Comparison of ENCODE assay signal across 9 cellular contexts in genomic region chr1:41915786-41916571, GRCh38. TPM values are rescaled to one million over a fixed set of nuclear protein-coding genes. Genes with fewer than 3 reads are reported as not detected.
DNase-seq lines count a peak whose midpoint lies in the region; ATAC-seq and TF ChIP-seq lines count a peak whose summit lies in the region.
"Had no signal": no experiment of that assay in that cellular context is flagged by ENCODE, and none has a peak within 500 bp of the region (broad histone marks: within the 10 kb centered on the region; RNA-seq: fewer than 3 reads in every experiment).

No MANE protein-coding gene starts in this region.

- DNase-seq in activated CD4-positive, alpha-beta T cell treated with anti-CD3 and anti-CD28 coated beads, Interleukin-2, amount 10 ng/mL, durations not matched to agents 24 days and 14 days = peak; percentile 74
- DNase-seq in activated CD4-positive, alpha-beta T cell treated with anti-CD3 and anti-CD28 coated beads, Interleukin-2, amount 50 U/mL, for 48 hours = no peak
- peak; percentile 32 for DNase-seq in NCI-H2227 treated with DMSO at 0.1 percent for 48 hours (lab: John Stamatoyannopoulos, UW)
- no peak for DNase-seq in NCI-H1930 (lab: John Stamatoyannopoulos, UW)
- DNase-seq: NCI-H2081 treated with DMSO at 0.1 percent for 48 hours had no signal

- H3K27ac Mint-ChIP-seq in activated CD4-positive, alpha-beta T cell treated with anti-CD3 and anti-CD28 coated beads, Interleukin-2, amount 10 ng/mL, durations not matched to agents 24 days and 14 days = peak overlapping the region; percentile 87
- H3K27ac Mint-ChIP-seq in brain = peak overlapping the region; percentile 9 to 95 (median 89)

- ATAC-seq in GM21825 (IDR thresholded peaks at IDR 0.05; ENCODE audit: unreplicated experiment) (no peak), GM18868 (IDR thresholded peaks at IDR 0.05; ENCODE audit: unreplicated experiment) (no peak)

- no peak overlapping the region for H3K27ac ChIP-seq in skeletal muscle tissue (ENCODE audit: low read depth, low read length)

- H3K4me3 ChIP-seq in skeletal muscle tissue (ENCODE audit: low read length in 3 of 3) = no peak overlapping the region

- no peaks in the 10 kb centered on the region for H3K36me3 ChIP-seq in skeletal muscle tissue (ENCODE audit: control insufficient read depth in 3 of 3, insufficient read depth in 3 of 3, low read length in 3 of 3)

- no peaks in the 10 kb centered on the region for H3K9me3 ChIP-seq in skeletal muscle tissue (ENCODE audit: control insufficient read depth in 3 of 3, low read length in 3 of 3)

- H3K9ac ChIP-seq in skeletal muscle tissue (ENCODE audit: low read depth in 1 of 3, low read length in 3 of 3) = peak overlapping the region in 2 of 3 donors; percentile 9 to 20

- no peaks in the 10 kb centered on the region for H3K27me3 ChIP-seq in skeletal muscle tissue (ENCODE audit: control insufficient read depth in 3 of 3, insufficient read depth in 3 of 3, low read length in 3 of 3)

- peak overlapping the region; percentile 95 for H3K4me3 Mint-ChIP-seq in activated CD4-positive, alpha-beta T cell treated with anti-CD3 and anti-CD28 coated beads, Interleukin-2, amount 10 ng/mL, durations not matched to agents 24 days and 14 days
- H3K4me3 Mint-ChIP-seq in brain = peak overlapping the region; percentile 85 to 93 (median 87)

- intact Hi-C loops in activated CD4-positive, alpha-beta T cell treated with anti-CD3 and anti-CD28 coated beads, Interleukin-2, amount 10 ng/mL, durations not matched to agents 24 days and 14 days (cut with micrococcal nuclease) = loop anchor here (2.0 to 5.0 kb wide), 2 partner anchors 17 to 174 kb away; no protein-coding TSS in a partner anchor

- peaks cover 11% of the 10 kb centered on the region for H3K9me3 Mint-ChIP-seq in activated CD4-positive, alpha-beta T cell treated with anti-CD3 and anti-CD28 coated beads, Interleukin-2, amount 10 ng/mL, durations not matched to agents 24 days and 14 days
- peaks cover 0 to 5% (median 2%) of the 10 kb centered on the region in 5 experiments for H3K9me3 Mint-ChIP-seq in brain

- peaks cover 3% of the 10 kb centered on the region for H3K27me3 Mint-ChIP-seq in activated CD4-positive, alpha-beta T cell treated with anti-CD3 and anti-CD28 coated beads, Interleukin-2, amount 10 ng/mL, durations not matched to agents 24 days and 14 days
- peaks cover 26% of the 10 kb centered on the region for H3K27me3 Mint-ChIP-seq in brain

- no peak for TF ChIP-seq CTCF in brain (conservative IDR thresholded peaks at IDR 0.05)

- peaks cover 9% of the 10 kb centered on the region for H3K36me3 Mint-ChIP-seq in activated CD4-positive, alpha-beta T cell treated with anti-CD3 and anti-CD28 coated beads, Interleukin-2, amount 10 ng/mL, durations not matched to agents 24 days and 14 days (ENCODE audit: low read depth)
- H3K36me3 Mint-ChIP-seq in brain = no peaks in the 10 kb centered on the region

- H3K4me1 ChIP-seq in skeletal muscle tissue (ENCODE audit: control insufficient read depth in 3 of 3, insufficient read depth in 3 of 3, low read length in 3 of 3) = peaks cover 31 to 40% (median 31%) of the 10 kb centered on the region in 3 donors

- peaks cover 73% of the 10 kb centered on the region for H3K4me1 Mint-ChIP-seq in activated CD4-positive, alpha-beta T cell treated with anti-CD3 and anti-CD28 coated beads, Interleukin-2, amount 10 ng/mL, durations not matched to agents 24 days and 14 days
- H3K4me1 Mint-ChIP-seq in brain = peaks cover 56% of the 10 kb centered on the region

RNA-seq across cellular contexts. Expression of gene HIVEP3, which starts 2.7 kb away (rescaled TPM):
- 70.5 and 73.9 TPM in 2 replicates for total RNA-seq in activated CD4-positive, alpha-beta T cell treated with anti-CD3 and anti-CD28 coated beads, Interleukin-2, amount 10 ng/mL, durations not matched to agents 24 days and 14 days
- polyA plus RNA-seq in brain (ENCODE audit: insufficient read depth, low read depth, low replicate concordance) = 5.4 TPM
- 0.52 TPM for total RNA-seq in skeletal muscle tissue

Comparison
In these comparisons a context has a peak if more than half of its experiments do, and no peak if none do; other contexts are left out.
1. DNase-seq: peak in activated CD4-positive, alpha-beta T cell treated with anti-CD3 and anti-CD28 coated beads, Interleukin-2, amount 10 ng/mL, durations not matched to agents 24 days and 14 days (single experiment) and NCI-H2227 treated with DMSO at 0.1 percent for 48 hours (single experiment); none in activated CD4-positive, alpha-beta T cell treated with anti-CD3 and anti-CD28 coated beads, Interleukin-2, amount 50 U/mL, for 48 hours (0 of 2) and NCI-H1930 (0 of 2).
2. RNA of gene HIVEP3, which starts 2.7 kb away (total RNA-seq): 70.5 to 73.9 TPM in activated CD4-positive, alpha-beta T cell treated with anti-CD3 and anti-CD28 coated beads, Interleukin-2, amount 10 ng/mL, durations not matched to agents 24 days and 14 days; 0.52 TPM in skeletal muscle tissue (single experiment); every median in the first group is over 10 times any median in the second.